20 cellular contexts compared by ENCODE assay signal in genomic region chr10:121594076-121594475, GRCh38. TPM values are rescaled to one million over a fixed set of nuclear protein-coding genes. Genes with fewer than 3 reads are reported as not detected.
DNase-seq lines count a peak whose midpoint lies in the region; ATAC-seq and TF ChIP-seq lines count a peak whose summit lies in the region.
"Had no signal": no experiment of that assay in that cellular context is flagged by ENCODE, and none has a peak within 500 bp of the region (broad histone marks: within the 10 kb centered on the region; RNA-seq: fewer than 3 reads in every experiment).

No MANE protein-coding gene starts in this region.

- H3K4me3 Mint-ChIP-seq in GM23338, result peak overlapping the region; percentile 94
- peak overlapping the region; percentile 62 for H3K4me3 Mint-ChIP-seq in progenitor cell of endocrine pancreas (ENCODE audit: low read depth)
- no peak overlapping the region for H3K4me3 Mint-ChIP-seq in activated T-cell treated with anti-CD3 and anti-CD28 coated beads, Interleukin-2, amount 50 U/mL, for 4 hours
- H3K4me3 Mint-ChIP-seq: activated naive CD8-positive, alpha-beta T cell; activated T-helper 1 cell treated with anti-CD3 and anti-CD28 coated beads, Interleukin-12 subunit alpha, Interleukin-12 subunit beta, Interleukin-2, Interleukin-4 antibody, amounts not matched to agents 30 ng/mL and 10 ng/mL and 1 ng/mL, durations not matched to agents 14 hours and 24 hours and 36 hours had no signal

- H3K9ac ChIP-seq in iPS-18a (ENCODE audit: low read length), result no peak overlapping the region
- H3K9ac ChIP-seq: BLaER1 treated with 17β-estradiol and CSF1 and Interleukin-3, amounts not matched to agents 10 nM and 100 nM had no signal

- no peak for DNase-seq in GM23338 (ENCODE audit: low spot score)
- DNase-seq in body of pancreas, result no peak
- no peak for DNase-seq in progenitor cell of endocrine pancreas (ENCODE audit: low spot score, unreplicated experiment)
- DNase-seq in NCI-H2107 treated with DMSO at 0.1 percent for 48 hours (lab: John Stamatoyannopoulos, UW; ENCODE audit: unreplicated experiment), result no peak
- no peak for DNase-seq in cerebellum (ENCODE audit: low spot score)
- DNase-seq in activated T-cell treated with anti-CD3 and anti-CD28 coated beads, Interleukin-2, amount 50 U/mL, for 4 hours, result no peak
- DNase-seq: ACHN; activated CD4-positive, alpha-beta T cell treated with anti-CD3 and anti-CD28 coated beads for 4 hours; NCI-H1105; NCI-H2107; stimulated activated CD4-positive, alpha-beta T cell treated with anti-CD3 and anti-CD28 coated beads, Interleukin-12 subunit alpha, Interleukin-12 subunit beta, amount 100 ng/mL, for 4 hours had no signal

- H3K27me3 ChIP-seq in GM23338 (ENCODE audit: insufficient read depth), result no peaks in the 10 kb centered on the region
- peaks cover 0 to 12% of the 10 kb centered on the region in 2 donors for H3K27me3 ChIP-seq in body of pancreas
- peaks cover 4% of the 10 kb centered on the region for H3K27me3 ChIP-seq in iPS-18a (ENCODE audit: control insufficient read depth, insufficient read depth, low read length)

- H3F3A ChIP-seq in GM23338 (replicated peaks; ENCODE audit: low read depth), result peaks cover 13% of the 10 kb centered on the region; the same call in 1 of the 2 replicates

- TF ChIP-seq CTCF in GM23338 (conservative IDR thresholded peaks at IDR 0.05; ENCODE audit: low read depth in 2 of 2) (no peak), body of pancreas (IDR thresholded peaks at IDR 0.05) (no peak), progenitor cell of endocrine pancreas (IDR thresholded peaks at IDR 0.05; ENCODE audit: unreplicated experiment) (no peak)

- H3K4me1 Mint-ChIP-seq in GM23338, result peaks cover 65% of the 10 kb centered on the region
- H3K4me1 Mint-ChIP-seq in progenitor cell of endocrine pancreas (ENCODE audit: low read depth), result peaks cover 66% of the 10 kb centered on the region
- H3K4me1 Mint-ChIP-seq in activated T-cell treated with anti-CD3 and anti-CD28 coated beads, Interleukin-2, amount 50 U/mL, for 4 hours (ENCODE audit: low read depth), result peaks cover 2% of the 10 kb centered on the region

- H3K79me2 ChIP-seq in GM23338 (replicated peaks; ENCODE audit: insufficient read depth), result peaks cover 84% of the 10 kb centered on the region

- peaks cover 30% of the 10 kb centered on the region for H3K36me3 ChIP-seq in GM23338 (ENCODE audit: insufficient read depth)
- no peaks in the 10 kb centered on the region for H3K36me3 ChIP-seq in body of pancreas (replicated peaks in 1 of 2; ENCODE audit: insufficient read depth in 1 of 2, low read depth in 2 of 2)
- H3K36me3 ChIP-seq in iPS-18a (ENCODE audit: control insufficient read depth, low read depth, low read length), result peaks cover 50% of the 10 kb centered on the region
- H3K36me3 ChIP-seq: BLaER1 treated with 17β-estradiol and CSF1 and Interleukin-3, amounts not matched to agents 10 nM and 100 nM; neutrophil had no signal

- 38% methylated on average over 8 of the region's 8 CpGs for WGBS in body of pancreas, 2 donors

- H2AFZ ChIP-seq in GM23338, result no peak overlapping the region

- H3K27me3 Mint-ChIP-seq in GM23338 (ENCODE audit: insufficient read depth, low read depth, poor library complexity), result peaks cover 18% of the 10 kb centered on the region
- H3K27me3 Mint-ChIP-seq in progenitor cell of endocrine pancreas, result no peaks in the 10 kb centered on the region
- H3K27me3 Mint-ChIP-seq in activated T-cell treated with anti-CD3 and anti-CD28 coated beads, Interleukin-2, amount 50 U/mL, for 4 hours (ENCODE audit: low read depth), result peaks cover 36% of the 10 kb centered on the region

- no peaks in the 10 kb centered on the region; the same call in 2 of the 3 replicates for H3K9me3 Mint-ChIP-seq in GM23338
- H3K9me3 Mint-ChIP-seq in progenitor cell of endocrine pancreas (ENCODE audit: low read depth), result no peaks in the 10 kb centered on the region
- H3K9me3 Mint-ChIP-seq in activated T-cell treated with anti-CD3 and anti-CD28 coated beads, Interleukin-2, amount 50 U/mL, for 4 hours, result no peaks in the 10 kb centered on the region
- H3K9me3 Mint-ChIP-seq: activated T-helper 1 cell treated with anti-CD3 and anti-CD28 coated beads, Interleukin-12 subunit alpha, Interleukin-12 subunit beta, Interleukin-2, Interleukin-4 antibody, amounts not matched to agents 30 ng/mL and 10 ng/mL and 1 ng/mL, durations not matched to agents 14 hours and 24 hours and 36 hours had no signal

- H3K9me3 ChIP-seq in body of pancreas (no peaks in the 10 kb centered on the region), iPS-18a (ENCODE audit: control insufficient read depth, low read depth, low read length) (no peaks in the 10 kb centered on the region)
- H3K9me3 ChIP-seq: BLaER1 treated with 17β-estradiol and CSF1 and Interleukin-3, amounts not matched to agents 10 nM and 100 nM; neutrophil had no signal

- no peaks in the 10 kb centered on the region for H3K9me2 ChIP-seq in GM23338 (ENCODE audit: insufficient read depth)

- no peak for ATAC-seq in GM23338
- ATAC-seq in body of pancreas, result no peak
- no peak for ATAC-seq in HG02642 (IDR thresholded peaks at IDR 0.05; ENCODE audit: poor library complexity, unreplicated experiment)
- no peak for ATAC-seq in activated T-cell treated with anti-CD3 and anti-CD28 coated beads, Interleukin-2, amount 50 U/mL, for 4 hours
- ATAC-seq: left lobe of liver had no signal

- peaks cover 58% of the 10 kb centered on the region for H4K20me1 ChIP-seq in GM23338 (replicated peaks; ENCODE audit: insufficient read depth)

- H3K4me2 ChIP-seq in GM23338, result peak overlapping the region; percentile 70
- H3K4me2 ChIP-seq: BLaER1 treated with 17β-estradiol and CSF1 and Interleukin-3, amounts not matched to agents 10 nM and 100 nM had no signal

- H3K36me3 Mint-ChIP-seq in GM23338 (ENCODE audit: low read depth) (peaks cover 50% of the 10 kb centered on the region), progenitor cell of endocrine pancreas (ENCODE audit: insufficient read depth) (peaks cover 29% of the 10 kb centered on the region)
- no peaks in the 10 kb centered on the region for H3K36me3 Mint-ChIP-seq in activated T-cell treated with anti-CD3 and anti-CD28 coated beads, Interleukin-2, amount 50 U/mL, for 4 hours (ENCODE audit: insufficient read depth)
- H3K36me3 Mint-ChIP-seq: activated naive CD8-positive, alpha-beta T cell had no signal

- H3K27ac ChIP-seq in GM23338 (ENCODE audit: low read depth) (no peak overlapping the region), body of pancreas (peak overlapping the region in 3 of 4 donors; percentile 34 to 77 (median 68)), iPS-18a (ENCODE audit: low read length) (no peak overlapping the region)
- H3K27ac ChIP-seq: BLaER1 treated with 17β-estradiol and CSF1 and Interleukin-3, amounts not matched to agents 10 nM and 100 nM; neutrophil had no signal

- H3K4me3 ChIP-seq in GM23338 (peak overlapping the region; percentile 82), body of pancreas (no peak overlapping the region), iPS-18a (ENCODE audit: low read length) (peak overlapping the region; percentile 89)
- H3K4me3 ChIP-seq: BLaER1 treated with 17β-estradiol and CSF1 and Interleukin-3, amounts not matched to agents 10 nM and 100 nM; HAP-1 had no signal

- intact Hi-C loops in body of pancreas (cut with DNase I), result no loop called here

- TF ChIP-seq POLR2A in body of pancreas (IDR thresholded peaks at IDR 0.05), result no peak

- H3K4me1 ChIP-seq in GM23338 (ENCODE audit: insufficient read depth), result peaks cover 65% of the 10 kb centered on the region
- H3K4me1 ChIP-seq in body of pancreas, result peaks cover 38% of the 10 kb centered on the region
- H3K4me1 ChIP-seq in iPS-18a (ENCODE audit: control insufficient read depth, low read depth, low read length), result peaks cover 67% of the 10 kb centered on the region

- no peak overlapping the region for H3K27ac Mint-ChIP-seq in GM23338
- peak overlapping the region; percentile 87 for H3K27ac Mint-ChIP-seq in progenitor cell of endocrine pancreas
- H3K27ac Mint-ChIP-seq: activated naive CD8-positive, alpha-beta T cell; activated T-helper 1 cell treated with anti-CD3 and anti-CD28 coated beads, Interleukin-12 subunit alpha, Interleukin-12 subunit beta, Interleukin-2, Interleukin-4 antibody, amounts not matched to agents 30 ng/mL and 10 ng/mL and 1 ng/mL, durations not matched to agents 14 hours and 24 hours and 36 hours had no signal

TF ChIP-seq in GM23338, 12 proteins besides CTCF, POLR2A, EP300 and RAD21 (continues in another document):
- TF ChIP-seq, protein P1, sequence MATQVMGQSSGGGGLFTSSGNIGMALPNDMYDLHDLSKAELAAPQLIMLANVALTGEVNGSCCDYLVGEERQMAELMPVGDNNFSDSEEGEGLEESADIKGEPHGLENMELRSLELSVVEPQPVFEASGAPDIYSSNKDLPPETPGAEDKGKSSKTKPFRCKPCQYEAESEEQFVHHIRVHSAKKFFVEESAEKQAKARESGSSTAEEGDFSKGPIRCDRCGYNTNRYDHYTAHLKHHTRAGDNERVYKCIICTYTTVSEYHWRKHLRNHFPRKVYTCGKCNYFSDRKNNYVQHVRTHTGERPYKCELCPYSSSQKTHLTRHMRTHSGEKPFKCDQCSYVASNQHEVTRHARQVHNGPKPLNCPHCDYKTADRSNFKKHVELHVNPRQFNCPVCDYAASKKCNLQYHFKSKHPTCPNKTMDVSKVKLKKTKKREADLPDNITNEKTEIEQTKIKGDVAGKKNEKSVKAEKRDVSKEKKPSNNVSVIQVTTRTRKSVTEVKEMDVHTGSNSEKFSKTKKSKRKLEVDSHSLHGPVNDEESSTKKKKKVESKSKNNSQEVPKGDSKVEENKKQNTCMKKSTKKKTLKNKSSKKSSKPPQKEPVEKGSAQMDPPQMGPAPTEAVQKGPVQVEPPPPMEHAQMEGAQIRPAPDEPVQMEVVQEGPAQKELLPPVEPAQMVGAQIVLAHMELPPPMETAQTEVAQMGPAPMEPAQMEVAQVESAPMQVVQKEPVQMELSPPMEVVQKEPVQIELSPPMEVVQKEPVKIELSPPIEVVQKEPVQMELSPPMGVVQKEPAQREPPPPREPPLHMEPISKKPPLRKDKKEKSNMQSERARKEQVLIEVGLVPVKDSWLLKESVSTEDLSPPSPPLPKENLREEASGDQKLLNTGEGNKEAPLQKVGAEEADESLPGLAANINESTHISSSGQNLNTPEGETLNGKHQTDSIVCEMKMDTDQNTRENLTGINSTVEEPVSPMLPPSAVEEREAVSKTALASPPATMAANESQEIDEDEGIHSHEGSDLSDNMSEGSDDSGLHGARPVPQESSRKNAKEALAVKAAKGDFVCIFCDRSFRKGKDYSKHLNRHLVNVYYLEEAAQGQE (IDR thresholded peaks at IDR 0.05; ENCODE audit: unreplicated experiment), result no peak
- no peak for TF ChIP-seq EZH2phosphoT487 (IDR thresholded peaks at IDR 0.05; ENCODE audit: unreplicated experiment)

RNA-seq across cellular contexts. Expression of gene FGFR2, which starts 4.2 kb away (rescaled TPM):
- 82.5 and 106 TPM in 2 replicates for total RNA-seq in GM23338 (2014; rRNA removed; shearing (Covaris generic))
- polyA plus RNA-seq in GM23338 (2016; fragmentation: Nextera tagmentation; extraction: Ambion mirVana), result 31.1 and 32.3 TPM in 2 replicates
- 10 to 100 TPM; 56.0 to 78.1 TPM for total RNA-seq in body of pancreas
- total RNA-seq in progenitor cell of endocrine pancreas, result 146 and 149 TPM in 2 replicates
- 28.7 TPM for total RNA-seq in cerebellum
- total RNA-seq in activated T-cell treated with anti-CD3 and anti-CD28 coated beads, Interleukin-2, amount 50 U/mL, for 4 hours, result under 1 TPM; 0.18 to 0.48 (median 0.33) TPM
- total RNA-seq: activated T-helper 1 cell treated with anti-CD3 and anti-CD28 coated beads, Interleukin-12 subunit alpha, Interleukin-12 subunit beta, Interleukin-2, Interleukin-4 antibody, amounts not matched to agents 30 ng/mL and 10 ng/mL and 1 ng/mL, durations not matched to agents 14 hours and 24 hours and 36 hours; mononuclear cell had no signal

Comparison
In these comparisons a context has a peak if more than half of its experiments do, and no peak if none do; other contexts are left out.
1. H3K27ac ChIP-seq: peak in body of pancreas (3 of 4); none in GM23338 (single experiment) and iPS-18a (single experiment).
2. H3K4me3 ChIP-seq: peak in GM23338 (single experiment) and iPS-18a (single experiment); none in body of pancreas (0 of 2).
3. RNA of gene FGFR2, which starts 4.2 kb away (total RNA-seq): 146 to 149 TPM in progenitor cell of endocrine pancreas, 82.5 to 106 TPM in GM23338, 56.0 to 78.1 TPM in body of pancreas and 28.7 TPM in cerebellum (single experiment); 0.18 to 0.48 TPM in activated T-cell treated with anti-CD3 and anti-CD28 coated beads, Interleukin-2, amount 50 U/mL, for 4 hours; every median in the first group is over 10 times any median in the second.